Comparison of ENCODE assay signal across 6 cellular contexts in the genomic region with DNA sequence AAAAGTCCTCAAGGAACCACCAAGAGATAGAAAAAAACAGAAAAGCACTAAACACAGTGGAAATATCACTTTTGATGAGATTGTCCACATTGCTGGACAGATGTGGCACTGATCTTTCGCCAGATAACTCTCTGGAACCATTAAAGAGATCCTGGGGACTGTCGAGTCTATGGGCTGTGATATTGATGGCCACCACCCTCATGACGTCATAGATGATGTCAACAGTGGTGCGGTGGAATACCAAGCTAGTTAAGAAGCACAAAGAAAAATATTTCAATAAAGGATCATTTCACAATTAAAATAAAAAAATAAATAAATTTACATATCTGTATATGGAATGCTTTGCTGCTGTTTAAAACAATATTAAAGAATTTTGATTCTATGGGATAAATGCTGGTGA.
"Had no signal": no experiment of that assay in that cellular context is flagged by ENCODE, and none has a peak within 500 bp of the region (broad histone marks: within the 10 kb centered on the region; RNA-seq: fewer than 3 reads in every experiment).

No MANE protein-coding gene starts in this region.

- H3K4me2 ChIP-seq: KMS-11 had no signal

- H3K9ac ChIP-seq: KMS-11 had no signal

- DNase-seq: IMR-90, KBM-7, KG1 had no signal

- FAIRE-seq: HTR-8/SVneo had no signal

- H3K27ac ChIP-seq: HL-60, KMS-11 had no signal
